25 cellular contexts compared by ENCODE assay signal in the genomic region with DNA sequence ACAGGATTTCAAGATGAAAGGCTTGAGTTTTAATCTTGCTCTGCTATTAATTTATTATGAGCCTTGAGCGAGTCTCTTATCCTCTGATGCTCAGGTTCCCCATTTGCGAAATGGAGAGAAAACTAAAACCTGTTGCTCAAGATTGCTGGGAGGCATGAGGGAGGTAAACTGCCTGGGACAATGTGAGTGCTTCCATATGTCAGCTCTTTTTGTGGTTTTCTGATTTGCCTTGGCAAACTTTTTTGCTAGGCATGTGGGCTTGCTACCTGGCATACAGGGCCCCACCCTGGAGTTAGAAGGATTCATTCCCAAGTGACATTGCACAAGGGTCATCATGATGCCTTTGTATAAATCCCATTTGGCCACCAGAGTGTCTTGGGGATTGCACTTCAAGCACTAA.
"Had no signal": no experiment of that assay in that cellular context is flagged by ENCODE, and none has a peak within 500 bp of the region (broad histone marks: within the 10 kb centered on the region; RNA-seq: fewer than 3 reads in every experiment).

No MANE protein-coding gene starts in this region.

- H3K36me3 Mint-ChIP-seq: activated CD4-positive, alpha-beta memory T cell treated with anti-CD3 and anti-CD28 coated beads for 36 hours; mesothelial cell of epicardium; natural killer cell treated with Interleukin-12 subunit alpha and Interleukin-12 subunit beta and Interleukin-15 and Interleukin-18, amount 100 ng/mL, for 72 hours; stimulated activated naive B cell treated with anti-CD40 and anti-IgM and Interleukin-4, amounts not matched to agents 10 μg/mL and 1 μg/mL and 100 μg/mL, for 72 hours had no signal

- H3K9me3 ChIP-seq: body of pancreas, gastrocnemius medialis, prostate gland, right lobe of liver, thoracic aorta, vagina had no signal

- H3K27ac ChIP-seq: body of pancreas, cardiac muscle cell, gastrocnemius medialis, prostate gland, right lobe of liver, thoracic aorta, vagina had no signal

- H3K4me1 Mint-ChIP-seq: stimulated activated naive B cell treated with anti-CD40 and anti-IgM and Interleukin-4, amounts not matched to agents 10 μg/mL and 1 μg/mL and 100 μg/mL, for 72 hours had no signal

- H3K4me3 ChIP-seq: body of pancreas, cardiac muscle cell, gastrocnemius medialis, lung, prostate gland, right lobe of liver, smooth muscle cell, thoracic aorta, vagina had no signal

- H3K4me2 ChIP-seq: smooth muscle cell had no signal

- H3K36me3 ChIP-seq: cardiac muscle cell, gastrocnemius medialis, prostate gland, right lobe of liver, thoracic aorta, vagina had no signal

- DNase-seq: activated CD4-positive, alpha-beta memory T cell treated with anti-CD3 and anti-CD28 coated beads for 36 hours; activated CD4-positive, alpha-beta T cell treated with anti-CD3 and anti-CD28 coated beads for 48 hours; activated effector memory CD4-positive, alpha-beta T cell treated with anti-CD3 and anti-CD28 coated beads, Interleukin-2, amount 50 U/mL, for 16 hours; activated naive CD4-positive, alpha-beta T cell treated with anti-CD3 and anti-CD28 coated beads, Interleukin-2, amount 10 ng/mL, durations not matched to agents 7 days and 5 days; activated T-cell treated with anti-CD3 and anti-CD28 coated beads for 4 hours; anterior cingulate cortex; body of pancreas; cortex of kidney; gastrocnemius medialis; hypothalamus; left colon; stimulated activated CD4-positive, alpha-beta T cell treated with anti-CD3 and anti-CD28 coated beads, Interleukin-15, amount 100 ng/mL, for 24 hours; stimulated activated CD4-positive, alpha-beta T cell treated with anti-CD3 and anti-CD28 coated beads, Interleukin-2, amount 100 ng/mL, for 48 hours; stimulated activated CD8-positive, alpha-beta memory T cell treated with anti-CD3 and anti-CD28 coated beads, Interleukin-4, amount 100 ng/mL, for 48 hours; stimulated activated naive B cell treated with anti-CD40 and anti-IgM and Interleukin-4, amounts not matched to agents 10 μg/mL and 1 μg/mL and 100 μg/mL, for 72 hours had no signal

- ATAC-seq: body of pancreas; gastrocnemius medialis; left colon; right lobe of liver; stimulated activated naive B cell treated with anti-CD40 and anti-IgM and Interleukin-4, amounts not matched to agents 10 μg/mL and 1 μg/mL and 100 μg/mL, for 72 hours had no signal

- H3K27me3 Mint-ChIP-seq: activated CD4-positive, alpha-beta memory T cell treated with anti-CD3 and anti-CD28 coated beads for 36 hours; activated naive CD4-positive, alpha-beta T cell treated with anti-CD3 and anti-CD28 coated beads, Interleukin-2, amount 10 ng/mL, durations not matched to agents 7 days and 5 days had no signal

- H3K4me3 Mint-ChIP-seq: activated CD4-positive, alpha-beta memory T cell treated with anti-CD3 and anti-CD28 coated beads for 36 hours; activated naive CD4-positive, alpha-beta T cell treated with anti-CD3 and anti-CD28 coated beads, Interleukin-2, amount 10 ng/mL, durations not matched to agents 7 days and 5 days; mesothelial cell of epicardium; natural killer cell treated with Interleukin-12 subunit alpha and Interleukin-12 subunit beta and Interleukin-15 and Interleukin-18, amount 100 ng/mL, for 72 hours; stimulated activated naive B cell treated with anti-CD40 and anti-IgM and Interleukin-4, amounts not matched to agents 10 μg/mL and 1 μg/mL and 100 μg/mL, for 72 hours; type B pancreatic cell had no signal

- H3K27me3 ChIP-seq: body of pancreas, cardiac muscle cell, gastrocnemius medialis, right lobe of liver, vagina had no signal

- H3K27ac Mint-ChIP-seq: activated CD4-positive, alpha-beta memory T cell treated with anti-CD3 and anti-CD28 coated beads for 36 hours; activated naive CD4-positive, alpha-beta T cell treated with anti-CD3 and anti-CD28 coated beads, Interleukin-2, amount 10 ng/mL, durations not matched to agents 7 days and 5 days; mesothelial cell of epicardium; natural killer cell treated with Interleukin-12 subunit alpha and Interleukin-12 subunit beta and Interleukin-15 and Interleukin-18, amount 100 ng/mL, for 72 hours; stimulated activated naive B cell treated with anti-CD40 and anti-IgM and Interleukin-4, amounts not matched to agents 10 μg/mL and 1 μg/mL and 100 μg/mL, for 72 hours; type B pancreatic cell had no signal

- H3K4me1 ChIP-seq: body of pancreas, prostate gland, right lobe of liver had no signal

- H3K9me3 Mint-ChIP-seq: activated CD4-positive, alpha-beta memory T cell treated with anti-CD3 and anti-CD28 coated beads for 36 hours; activated naive CD4-positive, alpha-beta T cell treated with anti-CD3 and anti-CD28 coated beads, Interleukin-2, amount 10 ng/mL, durations not matched to agents 7 days and 5 days; mesothelial cell of epicardium; natural killer cell treated with Interleukin-12 subunit alpha and Interleukin-12 subunit beta and Interleukin-15 and Interleukin-18, amount 100 ng/mL, for 72 hours; stimulated activated naive B cell treated with anti-CD40 and anti-IgM and Interleukin-4, amounts not matched to agents 10 μg/mL and 1 μg/mL and 100 μg/mL, for 72 hours; type B pancreatic cell had no signal
